In the genomic region with DNA sequence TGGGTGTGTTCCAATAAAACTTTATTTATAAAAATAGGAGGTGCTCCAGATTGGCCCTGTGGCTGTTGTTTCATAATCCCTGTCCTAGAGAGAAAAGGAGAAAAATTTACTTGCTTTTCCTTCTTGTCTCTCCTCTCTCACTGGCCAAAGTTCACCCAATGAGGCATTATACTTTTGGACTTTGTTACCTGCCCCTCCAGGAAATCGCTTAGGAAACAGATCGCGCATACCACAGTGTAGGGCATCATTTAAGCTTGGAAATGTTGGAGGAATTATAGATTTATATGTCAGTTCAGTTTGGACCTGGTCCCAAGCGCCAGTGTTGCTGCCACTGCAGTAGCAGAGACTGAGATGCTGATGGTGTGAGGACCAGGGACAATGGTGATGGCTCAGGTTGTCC, we compare ENCODE assay signal across 36 cellular contexts.
"Had no signal": no experiment of that assay in that cellular context is flagged by ENCODE, and none has a peak within 500 bp of the region (broad histone marks: within the 10 kb centered on the region; RNA-seq: fewer than 3 reads in every experiment).

No MANE protein-coding gene starts in this region.

- H3K4me2 ChIP-seq: SK-N-SH had no signal

- H3K36me3 Mint-ChIP-seq: activated naive CD4-positive, alpha-beta T cell treated with anti-CD3 and anti-CD28 coated beads, Interleukin-2, amount 50 U/mL, for 72 hours; WTC11 had no signal

- H3K27me3 ChIP-seq: adrenal gland, body of pancreas, breast epithelium, Peyer's patch, SJSA1 had no signal

- DNase-seq: activated CD4-positive, alpha-beta T cell treated with anti-CD3 and anti-CD28 coated beads for 36 hours; activated CD4-positive, alpha-beta T cell treated with anti-CD3 and anti-CD28 coated beads, Interleukin-2, amount 10 ng/mL, durations not matched to agents 7 days and 5 days; activated CD4-positive, alpha-beta T cell treated with anti-CD3 and anti-CD28 coated beads, Interleukin-2, amount 50 U/mL, for 48 hours; activated CD8-positive, alpha-beta T cell treated with anti-CD3 and anti-CD28 coated beads, Interleukin-2, amount 10 ng/mL, durations not matched to agents 7 days and 5 days; activated gamma-delta T cell; activated naive CD4-positive, alpha-beta T cell treated with Interleukin-2 at 50 U/mL for 16 hours; activated T-cell treated with anti-CD3 and anti-CD28 coated beads, Interleukin-2, amount 50 U/mL, for 24 hours; adrenal gland; body of pancreas; Kasumi-1; KG1; MM.1S; MV-4-11; NCI-H1092; NCI-H1436 treated with DMSO at 0.1 percent for 48 hours; NCI-H1694 treated with DMSO at 0.1 percent for 48 hours; NCI-H2029; NCI-H2107; NCI-H2171; NCI-H510A; NCI-H526; NCI-H748 treated with DMSO at 0.1 percent for 48 hours; NK-92 treated with Interleukin-12 subunit alpha and Interleukin-12 subunit beta, amount 100 ng/mL, for 24 hours; PC-3; RPMI8226; SHP77 treated with DMSO at 0.1 percent for 48 hours; SK-N-SH had no signal

- H3K4me1 ChIP-seq: adrenal gland, body of pancreas, breast epithelium, Peyer's patch, SJSA1 had no signal

- H3K27ac Mint-ChIP-seq: activated CD4-positive, alpha-beta T cell treated with anti-CD3 and anti-CD28 coated beads for 36 hours; activated CD4-positive, alpha-beta T cell treated with anti-CD3 and anti-CD28 coated beads, Interleukin-2, amount 10 ng/mL, durations not matched to agents 7 days and 5 days; activated CD8-positive, alpha-beta T cell treated with anti-CD3 and anti-CD28 coated beads, Interleukin-2, amount 10 ng/mL, durations not matched to agents 7 days and 5 days; activated naive CD4-positive, alpha-beta T cell treated with anti-CD3 and anti-CD28 coated beads, Interleukin-2, amount 50 U/mL, for 72 hours; activated T-cell treated with anti-CD3 and anti-CD28 coated beads, Interleukin-2, amount 50 U/mL, for 24 hours; activated T-helper 2 cell treated with anti-CD3 and anti-CD28 coated beads, Interferon-gamma antibody, Interleukin-2, Interleukin-4, amounts not matched to agents 10 μg/mL and 5 μg/mL and 100 μg/mL, durations not matched to agents 14 hours and 24 hours and 36 hours; T-helper 1 cell treated with Interleukin-12 subunit alpha and Interleukin-12 subunit beta and Interleukin-4 antibody, amounts not matched to agents 30 μg/mL and 1 μg/mL, for 36 hours; T-helper 2 cell treated with Interferon-gamma antibody and Interleukin-4, amounts not matched to agents 5 μg/mL and 100 μg/mL, for 36 hours; WTC11 had no signal

- H3K4me1 Mint-ChIP-seq: activated CD4-positive, alpha-beta T cell treated with anti-CD3 and anti-CD28 coated beads for 36 hours; activated CD4-positive, alpha-beta T cell treated with anti-CD3 and anti-CD28 coated beads, Interleukin-2, amount 10 ng/mL, durations not matched to agents 7 days and 5 days had no signal

- ATAC-seq: activated CD4-positive, alpha-beta T cell treated with anti-CD3 and anti-CD28 coated beads for 36 hours; activated CD4-positive, CD25-positive, alpha-beta regulatory T cell treated with anti-CD3 and anti-CD28 coated beads, Interleukin-2, amount 50 U/mL, for 24 hours; activated CD8-positive, alpha-beta T cell treated with anti-CD3 and anti-CD28 coated beads, Interleukin-2, amount 10 ng/mL, durations not matched to agents 7 days and 5 days; activated naive CD4-positive, alpha-beta T cell treated with anti-CD3 and anti-CD28 coated beads, Interleukin-2, amount 50 U/mL, for 72 hours; body of pancreas; WTC11 had no signal

- H3K4me3 ChIP-seq: adrenal gland, body of pancreas, breast epithelium, Peyer's patch, SJSA1 had no signal

- H3K27ac ChIP-seq: adrenal gland, body of pancreas, breast epithelium, SJSA1 had no signal

- H3K9ac ChIP-seq: SK-N-SH had no signal

- H3K36me3 ChIP-seq: adrenal gland, breast epithelium, Peyer's patch, SJSA1 had no signal

- H3K9me3 Mint-ChIP-seq: activated CD4-positive, alpha-beta T cell treated with anti-CD3 and anti-CD28 coated beads, Interleukin-2, amount 10 ng/mL, durations not matched to agents 7 days and 5 days; activated T-cell treated with anti-CD3 and anti-CD28 coated beads, Interleukin-2, amount 50 U/mL, for 24 hours; activated T-helper 2 cell treated with anti-CD3 and anti-CD28 coated beads, Interferon-gamma antibody, Interleukin-2, Interleukin-4, amounts not matched to agents 10 μg/mL and 5 μg/mL and 100 μg/mL, durations not matched to agents 14 hours and 24 hours and 36 hours; T-helper 1 cell treated with Interleukin-12 subunit alpha and Interleukin-12 subunit beta and Interleukin-4 antibody, amounts not matched to agents 30 μg/mL and 1 μg/mL, for 36 hours; T-helper 2 cell treated with Interferon-gamma antibody and Interleukin-4, amounts not matched to agents 5 μg/mL and 100 μg/mL, for 36 hours; WTC11 had no signal

- H3K9me3 ChIP-seq: adrenal gland, body of pancreas, breast epithelium, Peyer's patch, SJSA1, SK-N-SH had no signal

- H3K27me3 Mint-ChIP-seq: activated CD4-positive, alpha-beta T cell treated with anti-CD3 and anti-CD28 coated beads, Interleukin-2, amount 10 ng/mL, durations not matched to agents 7 days and 5 days; activated T-cell treated with anti-CD3 and anti-CD28 coated beads, Interleukin-2, amount 50 U/mL, for 24 hours had no signal

- H3K4me3 Mint-ChIP-seq: activated CD4-positive, alpha-beta T cell treated with anti-CD3 and anti-CD28 coated beads for 36 hours; activated CD4-positive, alpha-beta T cell treated with anti-CD3 and anti-CD28 coated beads, Interleukin-2, amount 10 ng/mL, durations not matched to agents 7 days and 5 days; activated CD8-positive, alpha-beta T cell treated with anti-CD3 and anti-CD28 coated beads, Interleukin-2, amount 10 ng/mL, durations not matched to agents 7 days and 5 days; activated T-cell treated with anti-CD3 and anti-CD28 coated beads, Interleukin-2, amount 50 U/mL, for 24 hours; T-helper 1 cell treated with Interleukin-12 subunit alpha and Interleukin-12 subunit beta and Interleukin-4 antibody, amounts not matched to agents 30 μg/mL and 1 μg/mL, for 36 hours; T-helper 2 cell treated with Interferon-gamma antibody and Interleukin-4, amounts not matched to agents 5 μg/mL and 100 μg/mL, for 36 hours; WTC11 had no signal
